In the genomic region with DNA sequence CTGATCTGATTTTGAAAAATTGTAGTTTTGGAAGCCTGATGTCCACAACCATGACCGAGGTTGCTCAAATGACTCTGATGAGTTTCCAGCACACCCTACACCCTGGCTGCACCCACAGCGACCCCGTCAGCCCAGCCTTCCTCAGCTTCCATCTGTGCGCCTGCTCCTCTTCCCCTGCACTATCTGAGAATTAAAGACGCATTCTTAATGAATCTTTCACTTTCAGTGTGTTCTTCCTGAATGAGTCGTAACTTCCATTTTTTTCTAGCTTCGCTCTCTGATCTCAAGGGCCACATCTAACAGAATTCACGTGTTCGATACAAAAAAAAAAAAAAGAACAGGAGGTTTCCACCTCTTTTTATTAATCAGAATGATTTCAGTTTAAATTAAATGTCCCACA, we compare ENCODE assay signal across 8 cellular contexts. TPM values are rescaled to one million over a fixed set of nuclear protein-coding genes. Genes with fewer than 3 reads are reported as not detected.
DNase-seq lines count a peak whose midpoint lies in the region; ATAC-seq and TF ChIP-seq lines count a peak whose summit lies in the region.

No MANE protein-coding gene starts in this region.

- ATAC-seq in GM18511 (IDR thresholded peaks at IDR 0.05; ENCODE audit: unreplicated experiment) (peak; percentile 76), HG02840 (IDR thresholded peaks at IDR 0.05; ENCODE audit: low FRiP score, unreplicated experiment) (peak; percentile 52)

- intact Hi-C loops in colonic mucosa (cut with DNase I), result no loop called here

- H3K36me3 ChIP-seq in SJSA1 (no peaks in the 10 kb centered on the region), colonic mucosa (no peaks in the 10 kb centered on the region)

- H3K36me3 Mint-ChIP-seq in nephron (ENCODE audit: low read depth), result no peaks in the 10 kb centered on the region

- H3K27me3 Mint-ChIP-seq in nephron (ENCODE audit: low read depth), result peaks cover 3% of the 10 kb centered on the region

- H3K9me3 Mint-ChIP-seq in nephron, result no peaks in the 10 kb centered on the region

- H3K9ac ChIP-seq in colonic mucosa (ENCODE audit: low read depth in 2 of 2, low read length in 2 of 2), result peak overlapping the region in 1 of 2 donors; percentile 68

- H3K27me3 ChIP-seq in SJSA1 (replicated peaks), result no peaks in the 10 kb centered on the region
- no peaks in the 10 kb centered on the region for H3K27me3 ChIP-seq in colonic mucosa

- DNase-seq in SJSA1 (ENCODE audit: low read depth in 1 of 2, low spot score in 2 of 2), result no peak
- peak; percentile 32 for DNase-seq in colonic mucosa
- DNase-seq in NK-92 (lab: John Stamatoyannopoulos, UW; ENCODE audit: unreplicated experiment), result no peak
- DNase-seq in NCI-H146 treated with DMSO at 0.1 percent for 48 hours (lab: John Stamatoyannopoulos, UW; ENCODE audit: unreplicated experiment), result no peak
- DNase-seq in superior temporal gyrus (ENCODE audit: extremely low spot score), result no peak

- no peak for TF ChIP-seq CTCF in colonic mucosa (IDR thresholded peaks at IDR 0.05)
- no peak for TF ChIP-seq CTCF in nephron (IDR thresholded peaks at IDR 0.05; ENCODE audit: unreplicated experiment in 3 of 3)

- H3K4me1 Mint-ChIP-seq in nephron, result peaks cover 19% of the 10 kb centered on the region

- H3K9me3 ChIP-seq in SJSA1 (replicated peaks) (no peaks in the 10 kb centered on the region), colonic mucosa (no peaks in the 10 kb centered on the region)

- H3K27ac ChIP-seq in SJSA1 (no peak overlapping the region), colonic mucosa (peak overlapping the region; percentile 84)

- no peak overlapping the region for H3K27ac Mint-ChIP-seq in nephron

- H3K4me3 Mint-ChIP-seq in nephron, result peak overlapping the region in 2 of 3 experiments; percentile 35 to 45

- H3K4me1 ChIP-seq in SJSA1 (replicated peaks) (0 out of 2 replicates have a peak, but pooled peaks cover 6% of the 10 kb centered on the region), colonic mucosa (peaks cover 7% of the 10 kb centered on the region)

- peak overlapping the region; percentile 11 for H3K4me3 ChIP-seq in SJSA1
- peak overlapping the region; percentile 7 for H3K4me3 ChIP-seq in colonic mucosa

RNA-seq across cellular contexts. Expression of a gene that starts 21.3 kb away (rescaled TPM):
- 7.1 and 16.9 TPM in 2 replicates for total RNA-seq in SJSA1 (2014; rRNA removed; shearing (Covaris generic))
- 10 to 100 TPM; 79.0 to 81.3 TPM for total RNA-seq in colonic mucosa
